Comparison of ENCODE assay signal across 8 cellular contexts in genomic region chr2:20051518-20052228, GRCh38. TPM values are rescaled to one million over a fixed set of nuclear protein-coding genes. Genes with fewer than 3 reads are reported as not detected.
A peak's percentile ranks its signal among the peaks of the same experiment; 100 is the strongest.
DNase-seq lines count a peak whose midpoint lies in the region; ATAC-seq and TF ChIP-seq lines count a peak whose summit lies in the region.

Gene LAPTM4A, minus strand, starts transcription at chr2:20051628. Its CDS starts 108 bp downstream, at chr2:20051520.

- peak within 1 kb of the TSS; percentile 95 for H3K27ac ChIP-seq in lung (ENCODE audit: low read depth in 1 of 2, low read length in 1 of 2)

- 0% methylated on average over 47 of the region's 47 CpGs for WGBS in lung, 2 donors

- peak within 1 kb of the TSS; percentile 59 for H3K4me3 ChIP-seq in lung

- H3K27me3 ChIP-seq in lung (ENCODE audit: control insufficient read depth, insufficient read depth), result no peaks in the 10 kb centered on the region

- peaks cover 0 to 16% of the 10 kb centered on the region in 2 donors for H3K4me1 ChIP-seq in lung (ENCODE audit: control insufficient read depth in 2 of 2, insufficient read depth in 2 of 2, low read length in 2 of 2)

- no peaks in the 10 kb centered on the region for H3K36me3 ChIP-seq in lung (ENCODE audit: control insufficient read depth in 2 of 2, insufficient read depth in 2 of 2, low read length in 2 of 2)

- H3K9me3 ChIP-seq in lung (ENCODE audit: control insufficient read depth in 2 of 2, insufficient read depth in 1 of 2, low read length in 1 of 2), result no peaks in the 10 kb centered on the region

- peak; percentile 93 for ATAC-seq in lung (ENCODE audit: insufficient read depth, low FRiP score)

- TF ChIP-seq CTCF in GM20000 (IDR thresholded peaks at IDR 0.05; ENCODE audit: extremely low read depth, missing control alignments), result no peak
- TF ChIP-seq CTCF in lung (IDR thresholded peaks at IDR 0.05; ENCODE audit: control extremely low read depth, extremely low read depth), result no peak

- peak; percentile 99 for DNase-seq in COLO829 (ENCODE audit: low spot score)
- DNase-seq in GM20000 (ENCODE audit: low spot score), result peak; percentile 94
- DNase-seq in HS-5 (ENCODE audit: low read depth), result peak; percentile 99
- peak; percentile 90 for DNase-seq in NK-92 (lab: John Stamatoyannopoulos, UW; ENCODE audit: unreplicated experiment)
- DNase-seq in activated CD8-positive, alpha-beta memory T cell treated with anti-CD3 and anti-CD28 coated beads for 1 hour (ENCODE audit: extremely low read depth in 1 of 2, low read depth in 1 of 2), result peak; percentile 93
- peak; percentile 97 for DNase-seq in effector CD8-positive, alpha-beta T cell (lab: John Stamatoyannopoulos, UW)
- DNase-seq in lung (ENCODE audit: low spot score), result peak; percentile 99
- DNase-seq in stimulated activated CD4-positive, alpha-beta T cell treated with anti-CD3 and anti-CD28 coated beads, TNF-alpha, amount 100 ng/mL, for 4 hours (ENCODE audit: low read depth in 3 of 3), result peak; percentile 90 to 97 (median 95)

RNA-seq across cellular contexts. Expression of gene LAPTM4A, which starts in this region (rescaled TPM):
- total RNA-seq in lung, result 100 to 1,000 TPM; 173 to 234 TPM
- 100 to 1,000 TPM; 155 to 236 TPM for polyA plus RNA-seq in lung

Comparison
In these comparisons a context has a peak if more than half of its experiments do, and no peak if none do; other contexts are left out.
1. Peak in every context shown above with its lines: DNase-seq, ATAC-seq, H3K4me3 ChIP-seq and H3K27ac ChIP-seq.